In genomic region chr2:74391209-74391579, GRCh38 we compare ENCODE assay signal across 2 cellular contexts.
TF ChIP-seq lines count a peak whose summit lies in the region.

No MANE protein-coding gene starts in this region.

TF ChIP-seq in HCT116, 20 proteins besides CTCF, POLR2A, EP300 and RAD21:
- TF ChIP-seq TCF7L2 (IDR thresholded peaks at IDR 0.05; ENCODE audit: borderline replicate concordance, extremely low read depth, insufficient read depth, insufficient read length), result no peak
- no peak for TF ChIP-seq EGR1 (IDR thresholded peaks at IDR 0.05; ENCODE audit: low read depth)
- TF ChIP-seq EZH2 (IDR thresholded peaks at IDR 0.05), result no peak
- no peak for TF ChIP-seq ZFX (IDR thresholded peaks at IDR 0.05)
- TF ChIP-seq SIN3A (IDR thresholded peaks at IDR 0.05; ENCODE audit: low read depth), result no peak
- no peak for TF ChIP-seq YY1 (IDR thresholded peaks at IDR 0.05; ENCODE audit: extremely low read depth, insufficient replicate concordance, low read depth, low read length)
- no peak for TF ChIP-seq CEBPB (IDR thresholded peaks at IDR 0.05; ENCODE audit: low read depth)
- no peak for TF ChIP-seq ZNF274 (IDR thresholded peaks at IDR 0.05; ENCODE audit: low read depth, low read length)
- TF ChIP-seq JUND (IDR thresholded peaks at IDR 0.05), result no peak
- no peak for TF ChIP-seq CBX3 (IDR thresholded peaks at IDR 0.05; ENCODE audit: low read depth)
- no peak for TF ChIP-seq ELF1 (IDR thresholded peaks at IDR 0.05; ENCODE audit: borderline replicate concordance, low read depth)
- TF ChIP-seq ZBTB33 (IDR thresholded peaks at IDR 0.05; ENCODE audit: extremely low read depth, insufficient replicate concordance, low read length), result no peak
- no peak for TF ChIP-seq SRF (IDR thresholded peaks at IDR 0.05; ENCODE audit: low read depth)
- no peak for TF ChIP-seq EZH2phosphoT487 (IDR thresholded peaks at IDR 0.05; ENCODE audit: borderline replicate concordance)
- TF ChIP-seq MAX (IDR thresholded peaks at IDR 0.05), result no peak
- TF ChIP-seq SP1 (IDR thresholded peaks at IDR 0.05; ENCODE audit: low read depth), result no peak
- no peak for TF ChIP-seq FOSL1 (IDR thresholded peaks at IDR 0.05; ENCODE audit: low read depth)
- TF ChIP-seq ATF3 (IDR thresholded peaks at IDR 0.05), result no peak
- TF ChIP-seq REST (IDR thresholded peaks at IDR 0.05; ENCODE audit: low read depth), result no peak

TF ChIP-seq in H1, 55 proteins besides CTCF, POLR2A, EP300 and RAD21:
- TF ChIP-seq SP4 (IDR thresholded peaks at IDR 0.05; ENCODE audit: low read length) (no peak), ASH2L (IDR thresholded peaks at IDR 0.05; ENCODE audit: low read length) (peak; percentile 47), GTF2F1 (IDR thresholded peaks at IDR 0.05; ENCODE audit: borderline replicate concordance, low read depth, low read length) (no peak), KDM4A (IDR thresholded peaks at IDR 0.05; ENCODE audit: low read depth, low read length, severe bottlenecking) (peak; percentile 53), BCL11A (IDR thresholded peaks at IDR 0.05; ENCODE audit: low read depth in 2 of 2, low read length in 2 of 2) (no peak)
